In genomic region chr3:73625124-73625665, GRCh38 we compare ENCODE assay signal across 1 cellular context.
TF ChIP-seq lines count a peak whose summit lies in the region.

No MANE protein-coding gene starts in this region.

TF ChIP-seq in HepG2, 621 proteins besides CTCF, POLR2A, EP300 and RAD21 (continued from another document):
- TF ChIP-seq ZNF687 (CRISPR knock-in tag; IDR thresholded peaks at IDR 0.05), result peak; percentile 0; the same call in 1 of the 2 replicates
- no peak for TF ChIP-seq SP1 (IDR thresholded peaks at IDR 0.05)
- no peak for TF ChIP-seq SP1 (CRISPR knock-in tag; IDR thresholded peaks at IDR 0.05)
- no peak for TF ChIP-seq MXD1 (CRISPR knock-in tag; IDR thresholded peaks at IDR 0.05)
- TF ChIP-seq GZF1 (CRISPR knock-in tag; IDR thresholded peaks at IDR 0.05), result peak; percentile 99
- no peak for TF ChIP-seq ZNF367 (CRISPR knock-in tag; IDR thresholded peaks at IDR 0.05; ENCODE audit: borderline replicate concordance)
- no peak for TF ChIP-seq ZNF230 (CRISPR knock-in tag; IDR thresholded peaks at IDR 0.05)
- TF ChIP-seq HOXA9 (CRISPR knock-in tag; IDR thresholded peaks at IDR 0.05; ENCODE audit: borderline replicate concordance), result no peak
